In genomic region chr6:20400476-20401402, GRCh38 we compare ENCODE assay signal across 7 cellular contexts. TPM values are rescaled to one million over a fixed set of nuclear protein-coding genes. Genes with fewer than 3 reads are reported as not detected.
DNase-seq lines count a peak whose midpoint lies in the region; ATAC-seq and TF ChIP-seq lines count a peak whose summit lies in the region.

No MANE protein-coding gene starts in this region.

- intact Hi-C loops in left cardiac atrium (cut with DNase I) = loop anchor here (5.0 to 10.0 kb wide), 3 partner anchors 106 to 127 kb away; no protein-coding TSS in a partner anchor
- intact Hi-C loops in prostate gland (cut with DNase I) = loop anchor here (5.0 to 10.0 kb wide), 3 partner anchors 108 to 286 kb away; no protein-coding TSS in a partner anchor

- peaks cover 4% of the 10 kb centered on the region for H3K36me3 Mint-ChIP-seq in activated naive CD8-positive, alpha-beta T cell treated with anti-CD3 and anti-CD28 coated beads, Interleukin-2, amount 10 ng/mL, durations not matched to agents 7 days and 5 days

- H3K36me3 ChIP-seq in prostate gland = no peaks in the 10 kb centered on the region

- ATAC-seq in GM18499 (IDR thresholded peaks at IDR 0.05; ENCODE audit: insufficient read depth, unreplicated experiment) (peak; percentile 0), left cardiac atrium (peak; percentile 8 to 16), HG02852 (IDR thresholded peaks at IDR 0.05; ENCODE audit: unreplicated experiment) (no peak)
- ATAC-seq in activated naive CD8-positive, alpha-beta T cell treated with anti-CD3 and anti-CD28 coated beads, Interleukin-2, amount 10 ng/mL, durations not matched to agents 7 days and 5 days (ENCODE audit: low read depth) = peak; percentile 1

- no peaks in the 10 kb centered on the region for H3K4me1 ChIP-seq in prostate gland (replicated peaks)

- peak overlapping the region; percentile 98 for H3K27ac Mint-ChIP-seq in activated naive CD8-positive, alpha-beta T cell treated with anti-CD3 and anti-CD28 coated beads, Interleukin-2, amount 10 ng/mL, durations not matched to agents 7 days and 5 days

- peaks cover 3% of the 10 kb centered on the region for H3K9me3 Mint-ChIP-seq in activated naive CD8-positive, alpha-beta T cell treated with anti-CD3 and anti-CD28 coated beads, Interleukin-2, amount 10 ng/mL, durations not matched to agents 7 days and 5 days

- peak overlapping the region; percentile 41 to 42 for H3K4me3 ChIP-seq in prostate gland

- DNase-seq in RWPE1 (ENCODE audit: low spot score) (peak; percentile 73), left cardiac atrium (peak; percentile 68), prostate gland (ENCODE audit: low spot score) (no peak)
- DNase-seq in activated naive CD8-positive, alpha-beta T cell treated with anti-CD3 and anti-CD28 coated beads, Interleukin-2, amount 10 ng/mL, durations not matched to agents 7 days and 5 days = peak; percentile 47

- peaks cover 24% of the 10 kb centered on the region for H3K4me1 Mint-ChIP-seq in activated naive CD8-positive, alpha-beta T cell treated with anti-CD3 and anti-CD28 coated beads, Interleukin-2, amount 10 ng/mL, durations not matched to agents 7 days and 5 days

- no peaks in the 10 kb centered on the region for H3K9me3 ChIP-seq in prostate gland

- no peak for TF ChIP-seq POLR2A in prostate gland (IDR thresholded peaks at IDR 0.05)

- TF ChIP-seq CTCF in LNCAP (IDR thresholded peaks at IDR 0.05) (peak; percentile 48), RWPE1 (conservative IDR thresholded peaks at IDR 0.05; ENCODE audit: low read depth) (peak; percentile 47), prostate gland (IDR thresholded peaks at IDR 0.05) (peak in 2 of 4 experiments; percentile 8 to 18)

- CTCF ChIA-PET in RWPE1 (lab: Yijun Ruan, JAX) = interaction anchor here (0.7 kb wide), 1 partner anchor 28 kb away, joined by 3 read pairs; no protein-coding TSS in a partner anchor

- no peaks in the 10 kb centered on the region for H3K27me3 ChIP-seq in prostate gland (replicated peaks; ENCODE audit: insufficient read depth)

- WGBS in prostate gland = 1% methylated on average over 27 of the region's 29 CpGs

- H3K27ac ChIP-seq in RWPE1 = peak overlapping the region; percentile 97
- peak overlapping the region; percentile 62 to 68 for H3K27ac ChIP-seq in prostate gland

- no peaks in the 10 kb centered on the region for H3K27me3 Mint-ChIP-seq in activated naive CD8-positive, alpha-beta T cell treated with anti-CD3 and anti-CD28 coated beads, Interleukin-2, amount 10 ng/mL, durations not matched to agents 7 days and 5 days

- H3K4me3 Mint-ChIP-seq in activated naive CD8-positive, alpha-beta T cell treated with anti-CD3 and anti-CD28 coated beads, Interleukin-2, amount 10 ng/mL, durations not matched to agents 7 days and 5 days = peak overlapping the region; percentile 95

- POLR2A ChIA-PET in RWPE1 (lab: Yijun Ruan, JAX; ENCODE audit: low non-redundant PET) = interaction anchor here (0.7 kb wide), 1 partner anchor 8 kb away, joined by 3 read pairs; no protein-coding TSS in a partner anchor
- POLR2A ChIA-PET in activated naive CD8-positive, alpha-beta T cell treated with anti-CD3 and anti-CD28 coated beads, Interleukin-2, amount 10 ng/mL, durations not matched to agents 7 days and 5 days (lab: Charles Lee) = interaction anchor here (0.7 to 7.4 kb wide), 7 partner anchors 22 to 106 kb away, joined by 3 to 220 read pairs (median 6); no protein-coding TSS in a partner anchor

RNA-seq across cellular contexts. Expression of gene E2F3, which starts 0.9 kb away (rescaled TPM):
- 10 to 100 TPM; 26.8 to 28.0 TPM for total RNA-seq in activated naive CD8-positive, alpha-beta T cell treated with anti-CD3 and anti-CD28 coated beads, Interleukin-2, amount 10 ng/mL, durations not matched to agents 7 days and 5 days
- total RNA-seq in left cardiac atrium (10 to 100 TPM in 1 of 2 donors, 1 to 10 TPM in 1; 4.8 to 10.0 TPM), prostate gland (1 to 10 TPM; 3.7 to 5.5 TPM)
